In genomic region chr7:13839063-13839462, GRCh38 we compare ENCODE assay signal across 26 cellular contexts.
DNase-seq lines count a peak whose midpoint lies in the region; ATAC-seq and TF ChIP-seq lines count a peak whose summit lies in the region.
"Had no signal": no experiment of that assay in that cellular context is flagged by ENCODE, and none has a peak within 500 bp of the region (broad histone marks: within the 10 kb centered on the region; RNA-seq: fewer than 3 reads in every experiment).

No MANE protein-coding gene starts in this region.

- 68 to 80% methylated on average over 1 of the region's 1 CpG for WGBS in thyroid gland, 2 donors

- peak overlapping the region; percentile 48 for H2AFZ ChIP-seq in neural progenitor cell (replicated peaks)
- H2AFZ ChIP-seq: GM23338, PC-9 had no signal

- DNase-seq in NCI-H510A treated with DMSO at 0.1 percent for 48 hours (lab: John Stamatoyannopoulos, UW): peak; percentile 36
- no peak for DNase-seq in NCI-H510A (lab: John Stamatoyannopoulos, UW)
- peak; percentile 73 for DNase-seq in NCI-H1436 treated with DMSO at 0.1 percent for 48 hours (lab: John Stamatoyannopoulos, UW)
- peak; percentile 99 for DNase-seq in NCI-H748 treated with DMSO at 0.1 percent for 48 hours (lab: John Stamatoyannopoulos, UW)
- no peak for DNase-seq in neural progenitor cell (ENCODE audit: low spot score)
- no peak for DNase-seq in GM10248 (ENCODE audit: extremely low spot score)
- no peak for DNase-seq in thyroid gland
- DNase-seq: activated CD4-positive, alpha-beta T cell treated with anti-CD3 and anti-CD28 coated beads, Interleukin-2, amount 50 U/mL, for 48 hours; activated CD4-positive, CD25-positive, alpha-beta regulatory T cell treated with anti-CD3 and anti-CD28 coated beads, Interleukin-2, amount 50 U/mL, for 72 hours; activated naive CD4-positive, alpha-beta T cell treated with Interleukin-2 at 50 U/mL for 16 hours; central memory CD4-positive, alpha-beta T cell; cortex of kidney; DND-41; GF-D8; ovary; PC-9; stimulated activated CD4-positive, alpha-beta T cell treated with anti-CD3 and anti-CD28 coated beads, Interleukin-15, amount 100 ng/mL, for 24 hours; stimulated activated CD4-positive, alpha-beta T cell treated with anti-CD3 and anti-CD28 coated beads, Interleukin-4, amount 100 ng/mL, for 4 hours; T-helper 17 cell; transverse colon had no signal

- no peaks in the 10 kb centered on the region for H3K27me3 Mint-ChIP-seq in neural progenitor cell (ENCODE audit: insufficient read depth, low read depth)
- H3K27me3 Mint-ChIP-seq: memory B cell had no signal

- peaks cover 35% of the 10 kb centered on the region for H3K4me1 Mint-ChIP-seq in neural progenitor cell
- H3K4me1 Mint-ChIP-seq: memory B cell, T-helper 17 cell had no signal

- no peak for TF ChIP-seq POLR2A in thyroid gland (IDR thresholded peaks at IDR 0.05)

- no peak overlapping the region for H3K27ac Mint-ChIP-seq in neural progenitor cell
- H3K27ac Mint-ChIP-seq: GM23338, memory B cell, T-helper 17 cell had no signal

- ATAC-seq in GM18867 (IDR thresholded peaks at IDR 0.05; ENCODE audit: unreplicated experiment): no peak
- ATAC-seq: esophagus mucosa, GM23338, left lobe of liver, Right ventricle myocardium inferior, T-helper 17 cell had no signal

- intact Hi-C loops in thyroid gland (cut with DNase I): no loop called here

- H3K4me2 ChIP-seq in neural progenitor cell: no peak overlapping the region
- H3K4me2 ChIP-seq: GM23338, PC-9 had no signal

- POLR2A ChIA-PET in GM10248 (lab: Yijun Ruan, JAX): no interaction called here

- H3K4me3 ChIP-seq in neural progenitor cell: no peak overlapping the region
- no peak overlapping the region for H3K4me3 ChIP-seq in thyroid gland (replicated peaks in 1 of 3)
- H3K4me3 ChIP-seq: GM23338, ovary, PC-9, transverse colon had no signal

- H3K9me3 ChIP-seq in neural progenitor cell (ENCODE audit: low read depth): no peaks in the 10 kb centered on the region
- no peaks in the 10 kb centered on the region for H3K9me3 ChIP-seq in thyroid gland
- H3K9me3 ChIP-seq: ovary, transverse colon had no signal

- H3K27ac ChIP-seq in neural progenitor cell (no peak overlapping the region), thyroid gland (no peak overlapping the region)
- H3K27ac ChIP-seq: ovary, PC-9, transverse colon had no signal

- peaks cover 3% of the 10 kb centered on the region for H3K36me3 Mint-ChIP-seq in neural progenitor cell
- H3K36me3 Mint-ChIP-seq: memory B cell had no signal

- TF ChIP-seq CTCF in neural progenitor cell (IDR thresholded peaks at IDR 0.05) (no peak), GM10248 (IDR thresholded peaks at IDR 0.05; ENCODE audit: control extremely low read depth, extremely low read depth, low read depth, missing control alignments) (no peak), thyroid gland (IDR thresholded peaks at IDR 0.05) (no peak)

- H3K79me2 ChIP-seq in neural progenitor cell (ENCODE audit: low read depth): no peaks in the 10 kb centered on the region

- peaks cover 5% of the 10 kb centered on the region for H3K9me3 Mint-ChIP-seq in neural progenitor cell
- H3K9me3 Mint-ChIP-seq: GM23338, memory B cell had no signal

- CTCF ChIA-PET in GM10248 (lab: Yijun Ruan, JAX): no interaction called here

- H3K4me3 Mint-ChIP-seq in neural progenitor cell: no peak overlapping the region
- H3K4me3 Mint-ChIP-seq: GM23338, memory B cell, T-helper 17 cell had no signal

- H3K4me1 ChIP-seq in neural progenitor cell (peaks cover 54% of the 10 kb centered on the region), thyroid gland (no peaks in the 10 kb centered on the region)
- H3K4me1 ChIP-seq: transverse colon had no signal

- no peaks in the 10 kb centered on the region for H4K20me1 ChIP-seq in neural progenitor cell (ENCODE audit: low read depth)

- H3K9ac ChIP-seq in neural progenitor cell: no peak overlapping the region

- H3K36me3 ChIP-seq in neural progenitor cell: no peaks in the 10 kb centered on the region
- H3K36me3 ChIP-seq in thyroid gland: no peaks in the 10 kb centered on the region
- H3K36me3 ChIP-seq: ovary, transverse colon had no signal

- peaks cover 31% of the 10 kb centered on the region for H3F3A ChIP-seq in neural progenitor cell (ENCODE audit: low read depth)

- H3K27me3 ChIP-seq in neural progenitor cell (no peaks in the 10 kb centered on the region), thyroid gland (no peaks in the 10 kb centered on the region)
- H3K27me3 ChIP-seq: ovary, transverse colon had no signal

Comparison
In these comparisons a context has a peak if more than half of its experiments do, and no peak if none do; other contexts are left out.
1. DNase-seq: peak in NCI-H510A treated with DMSO at 0.1 percent for 48 hours (single experiment), NCI-H1436 treated with DMSO at 0.1 percent for 48 hours (single experiment) and NCI-H748 treated with DMSO at 0.1 percent for 48 hours (single experiment); none in NCI-H510A (single experiment), neural progenitor cell (single experiment), GM10248 (single experiment) and thyroid gland (0 of 2).